18 cellular contexts compared by ENCODE assay signal in the genomic region with DNA sequence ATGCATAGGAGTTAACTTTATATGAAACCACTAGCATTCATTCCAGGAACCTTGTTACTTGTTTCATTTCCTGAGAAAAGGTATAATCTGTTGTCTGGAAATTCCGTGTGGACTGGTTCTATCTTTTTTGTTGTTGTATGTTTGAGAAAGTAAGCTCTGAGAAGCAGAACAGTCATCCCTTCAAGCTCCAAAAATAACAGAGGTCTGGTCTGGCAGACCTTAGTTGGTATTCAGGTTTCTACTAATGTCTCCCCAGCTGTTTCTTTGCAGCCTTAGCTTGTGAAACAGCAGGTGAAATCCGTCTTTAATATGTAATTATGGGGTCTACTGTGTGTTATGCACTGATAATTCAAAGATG. TPM values are rescaled to one million over a fixed set of nuclear protein-coding genes. Genes with fewer than 3 reads are reported as not detected.
DNase-seq lines count a peak whose midpoint lies in the region; ATAC-seq and TF ChIP-seq lines count a peak whose summit lies in the region.
"Had no signal": no experiment of that assay in that cellular context is flagged by ENCODE, and none has a peak within 500 bp of the region (broad histone marks: within the 10 kb centered on the region; RNA-seq: fewer than 3 reads in every experiment).

No MANE protein-coding gene starts in this region.

- no peak for DNase-seq in activated naive CD4-positive, alpha-beta T cell treated with anti-CD3 and anti-CD28 coated beads, Interleukin-2, amount 50 U/mL, for 72 hours (ENCODE audit: low spot score in 2 of 2)
- DNase-seq in activated naive CD4-positive, alpha-beta T cell treated with anti-CD3 and anti-CD28 coated beads, Interleukin-2, amount 10 ng/mL, durations not matched to agents 7 days and 5 days = no peak
- DNase-seq in OCI-LY7 (ENCODE audit: low spot score) (no peak), fibroblast of the aortic adventitia (ENCODE audit: low read depth) (peak; percentile 58), tibial artery (no peak), DMS79 treated with DMSO at 0.1 percent for 48 hours (lab: John Stamatoyannopoulos, UW) (no peak)
- no peak for DNase-seq in effector memory CD8-positive, alpha-beta T cell
- DNase-seq: activated CD8-positive, alpha-beta memory T cell treated with anti-CD3 and anti-CD28 coated beads for 24 hours; AML-193; EL; endodermal cell; MM.1S; stimulated activated CD4-positive, alpha-beta T cell treated with anti-CD3 and anti-CD28 coated beads, Interleukin-4, amount 100 ng/mL, for 24 hours; stimulated activated naive CD4-positive, alpha-beta T cell treated with Interleukin-2 at 50 U/mL for 16 hours; T-helper 2 cell had no signal

- peaks cover 14% of the 10 kb centered on the region; the same call in 1 of the 2 replicates for H4K20me1 ChIP-seq in OCI-LY7 (ENCODE audit: insufficient read depth, low read length)

- H3K4me1 ChIP-seq in OCI-LY7 (ENCODE audit: insufficient read depth, low read length, poor library complexity, severe bottlenecking) (peaks cover 37% of the 10 kb centered on the region), tibial artery (peaks cover 0 to 62% (median 50%) of the 10 kb centered on the region in 4 donors)

- intact Hi-C loops in OCI-LY7 (cut with micrococcal nuclease; ENCODE audit: unreplicated experiment) = no loop called here
- intact Hi-C loops in tibial artery (cut with DNase I; ENCODE audit: low total_unique reads) = no loop called here

- peaks cover 48% of the 10 kb centered on the region for H3K4me1 Mint-ChIP-seq in activated naive CD4-positive, alpha-beta T cell treated with anti-CD3 and anti-CD28 coated beads, Interleukin-2, amount 10 ng/mL, durations not matched to agents 7 days and 5 days
- peaks cover 44 to 50% of the 10 kb centered on the region in 2 donors for H3K4me1 Mint-ChIP-seq in effector memory CD8-positive, alpha-beta T cell (ENCODE audit: low read depth in 2 of 2)

- H3K36me3 ChIP-seq in OCI-LY7 (ENCODE audit: insufficient read depth, low read length) (peaks cover 10% of the 10 kb centered on the region), tibial artery (no peaks in the 10 kb centered on the region)
- H3K36me3 ChIP-seq: ascending aorta had no signal

- H3K9me3 ChIP-seq in OCI-LY7 (ENCODE audit: low read length) = no peaks in the 10 kb centered on the region
- no peaks in the 10 kb centered on the region for H3K9me3 ChIP-seq in tibial artery
- H3K9me3 ChIP-seq: ascending aorta had no signal

- H3K36me3 Mint-ChIP-seq in activated naive CD4-positive, alpha-beta T cell treated with anti-CD3 and anti-CD28 coated beads, Interleukin-2, amount 50 U/mL, for 72 hours = peaks cover 17 to 26% of the 10 kb centered on the region in 2 donors
- H3K36me3 Mint-ChIP-seq in activated naive CD4-positive, alpha-beta T cell treated with anti-CD3 and anti-CD28 coated beads, Interleukin-2, amount 10 ng/mL, durations not matched to agents 7 days and 5 days = peaks cover 5% of the 10 kb centered on the region
- H3K36me3 Mint-ChIP-seq in effector memory CD8-positive, alpha-beta T cell (ENCODE audit: insufficient read depth) = peaks cover 20% of the 10 kb centered on the region

- POLR2A ChIA-PET in OCI-LY7 (lab: Charles Lee) = interaction anchor here (1.2 to 1.5 kb wide), 3 partner anchors 13 to 182 kb away, joined by 3 read pairs; no protein-coding TSS in a partner anchor

- H3K4me3 ChIP-seq in OCI-LY7 (ENCODE audit: low read depth, low read length, poor library complexity, severe bottlenecking) = no peak overlapping the region
- no peak overlapping the region for H3K4me3 ChIP-seq in fibroblast of the aortic adventitia (ENCODE audit: low read depth, low read length)
- H3K4me3 ChIP-seq in tibial artery = no peak overlapping the region

- BruUV-seq in OCI-LY7 (replicated peaks; lab: Mats Ljungman, UMichigan) = no TSS peak

- H3K27me3 Mint-ChIP-seq in activated naive CD4-positive, alpha-beta T cell treated with anti-CD3 and anti-CD28 coated beads, Interleukin-2, amount 10 ng/mL, durations not matched to agents 7 days and 5 days = peaks cover 4% of the 10 kb centered on the region
- H3K27me3 Mint-ChIP-seq in effector memory CD8-positive, alpha-beta T cell = no peaks in the 10 kb centered on the region

- H3K4me2 ChIP-seq in OCI-LY7 (ENCODE audit: low read length) = peak overlapping the region; percentile 48

- no peak overlapping the region for H2AFZ ChIP-seq in OCI-LY7 (ENCODE audit: low read length)

- H3K27ac ChIP-seq in OCI-LY7 (ENCODE audit: low read depth, low read length, poor library complexity, severe bottlenecking) (no peak overlapping the region), tibial artery (peak overlapping the region; percentile 27 to 41)

- peak in 1 of 2 donors; percentile 2 for ATAC-seq in activated naive CD4-positive, alpha-beta T cell treated with anti-CD3 and anti-CD28 coated beads, Interleukin-2, amount 50 U/mL, for 72 hours
- no peak for ATAC-seq in GM21367 (IDR thresholded peaks at IDR 0.05; ENCODE audit: unreplicated experiment)
- ATAC-seq in effector memory CD8-positive, alpha-beta T cell (replicated peaks) = no peak

- H3K9me2 ChIP-seq in OCI-LY7 (ENCODE audit: insufficient read depth, low read length) = no peaks in the 10 kb centered on the region

- H3K9me3 Mint-ChIP-seq in activated naive CD4-positive, alpha-beta T cell treated with anti-CD3 and anti-CD28 coated beads, Interleukin-2, amount 50 U/mL, for 72 hours = no peaks in the 10 kb centered on the region
- H3K9me3 Mint-ChIP-seq in activated naive CD4-positive, alpha-beta T cell treated with anti-CD3 and anti-CD28 coated beads, Interleukin-2, amount 10 ng/mL, durations not matched to agents 7 days and 5 days = no peaks in the 10 kb centered on the region
- H3K9me3 Mint-ChIP-seq in effector memory CD8-positive, alpha-beta T cell = no peaks in the 10 kb centered on the region
- H3K9me3 Mint-ChIP-seq: endodermal cell had no signal

- H3K27ac Mint-ChIP-seq in activated naive CD4-positive, alpha-beta T cell treated with anti-CD3 and anti-CD28 coated beads, Interleukin-2, amount 50 U/mL, for 72 hours = peak overlapping the region; percentile 75 to 98
- H3K27ac Mint-ChIP-seq in activated naive CD4-positive, alpha-beta T cell treated with anti-CD3 and anti-CD28 coated beads, Interleukin-2, amount 10 ng/mL, durations not matched to agents 7 days and 5 days = no peak overlapping the region
- H3K27ac Mint-ChIP-seq in effector memory CD8-positive, alpha-beta T cell = peak overlapping the region in 1 of 2 donors; percentile 41
- H3K27ac Mint-ChIP-seq: endodermal cell had no signal

- peaks cover 71% of the 10 kb centered on the region for H3K79me2 ChIP-seq in OCI-LY7 (ENCODE audit: insufficient read depth, low read depth, low read length)

- CTCF ChIA-PET in activated naive CD4-positive, alpha-beta T cell treated with anti-CD3 and anti-CD28 coated beads, Interleukin-2, amount 10 ng/mL, durations not matched to agents 7 days and 5 days (lab: Charles Lee) = no interaction called here
- CTCF ChIA-PET in OCI-LY7 (lab: Charles Lee; ENCODE audit: unreplicated experiment) = no interaction called here

- TF ChIP-seq CTCF in OCI-LY7 (conservative IDR thresholded peaks at IDR 0.05; ENCODE audit: low read length) (no peak), fibroblast of the aortic adventitia (IDR thresholded peaks at IDR 0.05; ENCODE audit: insufficient read depth, low read length) (no peak), tibial artery (IDR thresholded peaks at IDR 0.05) (no peak)

- H3K4me3 Mint-ChIP-seq in activated naive CD4-positive, alpha-beta T cell treated with anti-CD3 and anti-CD28 coated beads, Interleukin-2, amount 10 ng/mL, durations not matched to agents 7 days and 5 days = no peak overlapping the region
- no peak overlapping the region for H3K4me3 Mint-ChIP-seq in effector memory CD8-positive, alpha-beta T cell
- H3K4me3 Mint-ChIP-seq: endodermal cell had no signal

- no peaks in the 10 kb centered on the region for H3K27me3 ChIP-seq in tibial artery
- H3K27me3 ChIP-seq: ascending aorta had no signal

RNA-seq across cellular contexts. Expression of gene RNF121, which starts 2.4 kb away (rescaled TPM):
- 10 to 100 TPM; 32.2 to 44.6 TPM for total RNA-seq in activated naive CD4-positive, alpha-beta T cell treated with anti-CD3 and anti-CD28 coated beads, Interleukin-2, amount 50 U/mL, for 72 hours
- 17.6 and 24.6 TPM in 2 replicates for total RNA-seq in OCI-LY7 (2014; rRNA removed; shearing (Covaris generic))
- total RNA-seq in OCI-LY7 (2022) (28.1 and 28.5 TPM in 2 replicates), fibroblast of the aortic adventitia (ENCODE audit: low replicate concordance) (13.0 and 22.9 TPM in 2 replicates)

RNA-seq across cellular contexts. Expression of gene XNDC1N, which starts 2.8 kb away (rescaled TPM):
- 10 to 100 TPM; 14.0 to 21.8 TPM for total RNA-seq in activated naive CD4-positive, alpha-beta T cell treated with anti-CD3 and anti-CD28 coated beads, Interleukin-2, amount 50 U/mL, for 72 hours
- total RNA-seq in OCI-LY7 (2014; rRNA removed; shearing (Covaris generic)) = 32.2 and 33.3 TPM in 2 replicates
- total RNA-seq in OCI-LY7 (2022) (33.4 and 37.0 TPM in 2 replicates), fibroblast of the aortic adventitia (ENCODE audit: low replicate concordance) (3.5 and 13.0 TPM in 2 replicates)
- total RNA-seq: ascending aorta had no signal

RNA-seq across cellular contexts. Expression of gene DEFB131B, which starts 53.0 kb away (rescaled TPM):
- total RNA-seq in activated naive CD4-positive, alpha-beta T cell treated with anti-CD3 and anti-CD28 coated beads, Interleukin-2, amount 50 U/mL, for 72 hours = not detected
- total RNA-seq in OCI-LY7 (2014; rRNA removed; shearing (Covaris generic)) = not detected in 2 replicates
- total RNA-seq in OCI-LY7 (2022) (not detected in 2 replicates), fibroblast of the aortic adventitia (ENCODE audit: low replicate concordance) (not detected in 2 replicates)
- total RNA-seq: ascending aorta, endodermal cell, mononuclear cell had no signal
